Comparison of ENCODE assay signal across 19 cellular contexts in genomic region chr7:128874140-128875031, GRCh38. TPM values are rescaled to one million over a fixed set of nuclear protein-coding genes. Genes with fewer than 3 reads are reported as not detected.
DNase-seq lines count a peak whose midpoint lies in the region; ATAC-seq and TF ChIP-seq lines count a peak whose summit lies in the region.
"Had no signal": no experiment of that assay in that cellular context is flagged by ENCODE, and none has a peak within 500 bp of the region (broad histone marks: within the 10 kb centered on the region; RNA-seq: fewer than 3 reads in every experiment).

No MANE protein-coding gene starts in this region.

- H3K4me3 ChIP-seq in osteoblast (ENCODE audit: insufficient read depth, low read length) (no peak overlapping the region), SK-N-SH (ENCODE audit: low read depth in 2 of 2, low read length in 1 of 2) (no peak overlapping the region)
- H3K4me3 ChIP-seq: tibial artery had no signal

- H3K27me3 ChIP-seq in osteoblast (ENCODE audit: insufficient read depth, low read length) (peaks cover 7% of the 10 kb centered on the region), SK-N-SH (ENCODE audit: insufficient read depth) (no peaks in the 10 kb centered on the region)

- no peak for ATAC-seq in HG03457 (IDR thresholded peaks at IDR 0.05; ENCODE audit: unreplicated experiment)

- no peak overlapping the region for H3K27ac Mint-ChIP-seq in activated T-helper 1 cell treated with anti-CD3 and anti-CD28 coated beads, Interleukin-12 subunit alpha, Interleukin-12 subunit beta, Interleukin-2, Interleukin-4 antibody, amounts not matched to agents 30 ng/mL and 10 ng/mL and 1 ng/mL, durations not matched to agents 14 hours and 24 hours and 36 hours
- H3K27ac Mint-ChIP-seq: CD14-positive monocyte had no signal

- peak overlapping the region; percentile 77 for H3K27ac ChIP-seq in VCaP
- no peak overlapping the region for H3K27ac ChIP-seq in osteoblast (ENCODE audit: low read depth, low read length)
- no peak overlapping the region for H3K27ac ChIP-seq in SK-N-SH (ENCODE audit: low read depth in 2 of 2, low read length in 1 of 2)
- H3K27ac ChIP-seq: epithelial cell of prostate, tibial artery had no signal

- WGBS in SK-N-SH (ENCODE audit: low lambda C conversion rate) = 77% methylated on average over 22 of the region's 22 CpGs

- intact Hi-C loops in activated T-helper 1 cell treated with anti-CD3 and anti-CD28 coated beads, Interleukin-12 subunit alpha, Interleukin-12 subunit beta, Interleukin-2, Interleukin-4 antibody, amounts not matched to agents 30 ng/mL and 10 ng/mL and 1 ng/mL, durations not matched to agents 14 hours and 24 hours and 36 hours (cut with micrococcal nuclease) = no loop called here

- H2AFZ ChIP-seq in osteoblast (ENCODE audit: low read length) (no peak overlapping the region), SK-N-SH (ENCODE audit: low read depth) (no peak overlapping the region)

- DNase-seq in NCI-H1417 (lab: John Stamatoyannopoulos, UW) (peak; percentile 62 to 93 (median 72)), NCI-H1417 treated with DMSO at 0.1 percent for 48 hours (lab: John Stamatoyannopoulos, UW) (no peak), NCI-H146 treated with DMSO at 0.1 percent for 48 hours (lab: John Stamatoyannopoulos, UW; ENCODE audit: unreplicated experiment) (peak; percentile 70), osteoblast (ENCODE audit: insufficient read length, low spot score, missing footprints) (peak; percentile 58), SK-N-SH (no peak)
- DNase-seq in activated T-helper 1 cell treated with anti-CD3 and anti-CD28 coated beads, Interleukin-12 subunit alpha, Interleukin-12 subunit beta, Interleukin-2, Interleukin-4 antibody, amounts not matched to agents 30 ng/mL and 10 ng/mL and 1 ng/mL, durations not matched to agents 14 hours and 24 hours and 36 hours (ENCODE audit: low spot score) = no peak
- DNase-seq: activated CD4-positive, CD25-positive, alpha-beta regulatory T cell; activated gamma-delta T cell; EL; mesenchymal stem cell; NCI-H774; T-helper 1 cell; tibial artery had no signal

- H4K20me1 ChIP-seq in osteoblast (ENCODE audit: insufficient read depth, low read length) (no peaks in the 10 kb centered on the region), SK-N-SH (ENCODE audit: insufficient read depth) (no peaks in the 10 kb centered on the region)

- H3K4me2 ChIP-seq in osteoblast (ENCODE audit: insufficient read depth, low read length) (no peak overlapping the region), SK-N-SH (no peak overlapping the region)

- TF ChIP-seq RAD21 in SK-N-SH (IDR thresholded peaks at IDR 0.05; ENCODE audit: low read length) = no peak

- no peak for TF ChIP-seq EP300 in SK-N-SH (IDR thresholded peaks at IDR 0.05; ENCODE audit: borderline replicate concordance in 1 of 2, low read depth in 1 of 2, low read length in 1 of 2)

- H3K36me3 ChIP-seq in osteoblast (ENCODE audit: insufficient read depth, low read length) (no peaks in the 10 kb centered on the region), SK-N-SH (replicated peaks in 1 of 2; ENCODE audit: control insufficient read depth in 1 of 2, insufficient read depth in 2 of 2, low read length in 1 of 2) (no peaks in the 10 kb centered on the region)
- H3K36me3 ChIP-seq: tibial artery had no signal

- H3K9me2 ChIP-seq in SK-N-SH = no peaks in the 10 kb centered on the region

- peaks cover 13% of the 10 kb centered on the region for H3F3A ChIP-seq in SK-N-SH (replicated peaks; ENCODE audit: insufficient read depth)

- H3K79me2 ChIP-seq in osteoblast (ENCODE audit: insufficient read depth, low read length) (no peaks in the 10 kb centered on the region), SK-N-SH (ENCODE audit: insufficient read depth) (no peaks in the 10 kb centered on the region)

- H3K9me3 ChIP-seq in osteoblast (ENCODE audit: low read depth, low read length) (no peaks in the 10 kb centered on the region), SK-N-SH (no peaks in the 10 kb centered on the region)
- H3K9me3 ChIP-seq: tibial artery had no signal

- H3K27me3 Mint-ChIP-seq in activated T-helper 1 cell treated with anti-CD3 and anti-CD28 coated beads, Interleukin-12 subunit alpha, Interleukin-12 subunit beta, Interleukin-2, Interleukin-4 antibody, amounts not matched to agents 30 ng/mL and 10 ng/mL and 1 ng/mL, durations not matched to agents 14 hours and 24 hours and 36 hours (ENCODE audit: insufficient read depth) = peaks cover 21% of the 10 kb centered on the region

- H3K9ac ChIP-seq in SK-N-SH = no peak overlapping the region

- H3K9me3 Mint-ChIP-seq in activated T-helper 1 cell treated with anti-CD3 and anti-CD28 coated beads, Interleukin-12 subunit alpha, Interleukin-12 subunit beta, Interleukin-2, Interleukin-4 antibody, amounts not matched to agents 30 ng/mL and 10 ng/mL and 1 ng/mL, durations not matched to agents 14 hours and 24 hours and 36 hours = no peaks in the 10 kb centered on the region

- CTCF ChIA-PET in SK-N-SH (lab: Yijun Ruan, JAX) = interaction anchor here (1.0 to 12.3 kb wide), 7 partner anchors 3 to 448 kb away, joined by 3 to 181 read pairs (median 7); partner anchors contain the start of gene ATP6V1F

- POLR2A ChIA-PET in SK-N-SH (lab: Yijun Ruan, JAX) = interaction anchor here (1.1 kb wide), 1 partner anchor 12 kb away, joined by 3 read pairs; the partner anchor contains the start of gene ATP6V1F

- TF ChIP-seq CTCF in VCaP (conservative IDR thresholded peaks at IDR 0.05) = no peak
- no peak for TF ChIP-seq CTCF in osteoblast (IDR thresholded peaks at IDR 0.05; ENCODE audit: extremely low read depth, low read depth, low read length)
- TF ChIP-seq CTCF in SK-N-SH (IDR thresholded peaks at IDR 0.05) = no peak

- H3K4me3 Mint-ChIP-seq in activated T-helper 1 cell treated with anti-CD3 and anti-CD28 coated beads, Interleukin-12 subunit alpha, Interleukin-12 subunit beta, Interleukin-2, Interleukin-4 antibody, amounts not matched to agents 30 ng/mL and 10 ng/mL and 1 ng/mL, durations not matched to agents 14 hours and 24 hours and 36 hours = no peak overlapping the region
- H3K4me3 Mint-ChIP-seq: CD14-positive monocyte had no signal

- peaks cover 6% of the 10 kb centered on the region for H3K4me1 Mint-ChIP-seq in activated T-helper 1 cell treated with anti-CD3 and anti-CD28 coated beads, Interleukin-12 subunit alpha, Interleukin-12 subunit beta, Interleukin-2, Interleukin-4 antibody, amounts not matched to agents 30 ng/mL and 10 ng/mL and 1 ng/mL, durations not matched to agents 14 hours and 24 hours and 36 hours (ENCODE audit: low read depth)

- H3K4me1 ChIP-seq in osteoblast (ENCODE audit: insufficient read depth, low read length) = no peaks in the 10 kb centered on the region
- H3K4me1 ChIP-seq in SK-N-SH (ENCODE audit: control insufficient read depth in 1 of 2, insufficient read depth in 2 of 2, low read depth in 1 of 2, low read length in 1 of 2) = peaks cover 0 to 21% of the 10 kb centered on the region in 2 experiments; a peak in 1 of 4 replicates

- no peaks in the 10 kb centered on the region for H3K36me3 Mint-ChIP-seq in activated T-helper 1 cell treated with anti-CD3 and anti-CD28 coated beads, Interleukin-12 subunit alpha, Interleukin-12 subunit beta, Interleukin-2, Interleukin-4 antibody, amounts not matched to agents 30 ng/mL and 10 ng/mL and 1 ng/mL, durations not matched to agents 14 hours and 24 hours and 36 hours (ENCODE audit: low read depth)

TF ChIP-seq in SK-N-SH, 30 proteins besides CTCF, POLR2A, EP300 and RAD21 (continues in another document):
- TF ChIP-seq TEAD4 (IDR thresholded peaks at IDR 0.05; ENCODE audit: borderline replicate concordance, insufficient read depth) (no peak), IRF3 (IDR thresholded peaks at IDR 0.05; ENCODE audit: low read depth, low read length) (no peak), MEF2A (IDR thresholded peaks at IDR 0.05; ENCODE audit: borderline replicate concordance, low read depth) (no peak), NFIC (IDR thresholded peaks at IDR 0.05; ENCODE audit: borderline replicate concordance) (no peak), FOXM1 (IDR thresholded peaks at IDR 0.05; ENCODE audit: low read depth) (no peak), FOXJ3 (CRISPR knock-in tag; IDR thresholded peaks at IDR 0.05) (no peak)

RNA-seq across cellular contexts. Expression of gene ATP6V1F, which starts 11.7 kb away (rescaled TPM):
- 91.9 and 95.2 TPM in 2 replicates for total RNA-seq in osteoblast
- polyA plus RNA-seq in SK-N-SH (2012; rRNA removed) = 437 and 495 TPM in 2 replicates
- 349 and 422 TPM in 2 replicates for polyA plus RNA-seq in SK-N-SH (2012; cell fraction: cytosol; rRNA removed)
- 110 and 142 TPM in 2 replicates for polyA plus RNA-seq in SK-N-SH (2012; cell fraction: nucleus; rRNA removed)
- total RNA-seq in activated T-helper 1 cell treated with anti-CD3 and anti-CD28 coated beads, Interleukin-12 subunit alpha, Interleukin-12 subunit beta, Interleukin-2, Interleukin-4 antibody, amounts not matched to agents 30 ng/mL and 10 ng/mL and 1 ng/mL, durations not matched to agents 14 hours and 24 hours and 36 hours = 131 and 134 TPM in 2 replicates

RNA-seq across cellular contexts. Expression of gene KCP, which starts 36.1 kb away (rescaled TPM):
- 0.88 and 1.1 TPM in 2 replicates for total RNA-seq in osteoblast
- not detected in 2 replicates for polyA plus RNA-seq in SK-N-SH (2012; rRNA removed)
- polyA plus RNA-seq in SK-N-SH (2012; cell fraction: cytosol; rRNA removed) = 0.01 TPM in 1 of 2 replicates, not detected in the other
- polyA plus RNA-seq in SK-N-SH (2012; cell fraction: nucleus; rRNA removed) = 0.08 and 0.11 TPM in 2 replicates
- total RNA-seq in activated T-helper 1 cell treated with anti-CD3 and anti-CD28 coated beads, Interleukin-12 subunit alpha, Interleukin-12 subunit beta, Interleukin-2, Interleukin-4 antibody, amounts not matched to agents 30 ng/mL and 10 ng/mL and 1 ng/mL, durations not matched to agents 14 hours and 24 hours and 36 hours = not detected in 2 replicates
- total RNA-seq: H4, RPMI7951 had no signal

RNA-seq across cellular contexts. Expression of gene FLNC, which starts 44.2 kb away (rescaled TPM):
- 93.7 and 130 TPM in 2 replicates for total RNA-seq in osteoblast
- polyA plus RNA-seq in SK-N-SH (2012; rRNA removed) = 22.5 and 43.7 TPM in 2 replicates
- 12.3 and 24.8 TPM in 2 replicates for polyA plus RNA-seq in SK-N-SH (2012; cell fraction: cytosol; rRNA removed)
- polyA plus RNA-seq in SK-N-SH (2012; cell fraction: nucleus; rRNA removed) = 109 and 117 TPM in 2 replicates
- total RNA-seq in activated T-helper 1 cell treated with anti-CD3 and anti-CD28 coated beads, Interleukin-12 subunit alpha, Interleukin-12 subunit beta, Interleukin-2, Interleukin-4 antibody, amounts not matched to agents 30 ng/mL and 10 ng/mL and 1 ng/mL, durations not matched to agents 14 hours and 24 hours and 36 hours = 0.03 and 0.07 TPM in 2 replicates
- polyA plus RNA-seq: CD14-positive monocyte had no signal

Comparison
In these comparisons a context has a peak if more than half of its experiments do, and no peak if none do; other contexts are left out.
1. DNase-seq: peak in NCI-H1417 (3 of 3), NCI-H146 treated with DMSO at 0.1 percent for 48 hours (single experiment) and osteoblast (single experiment); none in NCI-H1417 treated with DMSO at 0.1 percent for 48 hours (single experiment), SK-N-SH (single experiment) and activated T-helper 1 cell treated with anti-CD3 and anti-CD28 coated beads, Interleukin-12 subunit alpha, Interleukin-12 subunit beta, Interleukin-2, Interleukin-4 antibody, amounts not matched to agents 30 ng/mL and 10 ng/mL and 1 ng/mL, durations not matched to agents 14 hours and 24 hours and 36 hours (single experiment).
2. RNA of gene FLNC, which starts 44.2 kb away (total RNA-seq): 93.7 to 130 TPM in osteoblast; 0.03 to 0.07 TPM in activated T-helper 1 cell treated with anti-CD3 and anti-CD28 coated beads, Interleukin-12 subunit alpha, Interleukin-12 subunit beta, Interleukin-2, Interleukin-4 antibody, amounts not matched to agents 30 ng/mL and 10 ng/mL and 1 ng/mL, durations not matched to agents 14 hours and 24 hours and 36 hours; every median in the first group is over 10 times any median in the second.